In the genomic region with DNA sequence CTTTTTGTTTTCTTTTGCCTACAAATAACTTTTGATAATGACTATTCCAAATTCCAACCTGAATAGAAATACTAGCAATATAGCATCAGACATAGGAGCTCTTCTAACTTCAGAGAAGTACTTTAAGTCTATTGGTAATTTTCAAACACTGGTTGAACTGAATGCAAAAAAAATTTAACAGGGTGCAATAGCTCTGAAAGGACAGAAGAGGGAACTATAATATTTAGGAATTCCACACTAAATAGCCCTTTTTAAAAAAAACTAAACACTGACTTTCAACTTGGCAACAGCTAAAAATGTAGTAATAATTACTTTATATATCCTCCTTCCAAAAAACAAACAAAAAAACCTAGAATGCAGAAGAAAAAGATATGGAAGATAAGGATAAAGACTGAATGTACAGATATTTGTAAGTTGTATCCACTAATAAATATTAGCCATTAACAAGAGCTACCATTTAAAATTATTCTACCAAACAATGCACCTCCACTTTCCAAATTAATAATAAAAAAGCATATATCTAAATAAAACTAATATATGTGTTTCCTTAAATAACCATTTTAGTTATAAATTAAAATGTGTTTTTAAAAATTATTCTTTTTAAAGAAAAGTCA, we compare ENCODE assay signal across 8 cellular contexts.
DNase-seq lines count a peak whose midpoint lies in the region; ATAC-seq and TF ChIP-seq lines count a peak whose summit lies in the region.

No MANE protein-coding gene starts in this region.

- no peak overlapping the region for H3K18ac ChIP-seq in neuronal stem cell (ENCODE audit: low read length)

- POLR2A ChIA-PET in BJ (lab: Charles Lee): no interaction called here

- no peak for DNase-seq in BJ (ENCODE audit: low read depth)
- DNase-seq in HFFc6: peak; percentile 32
- DNase-seq in SW 1271 (lab: John Stamatoyannopoulos, UW): peak; percentile 2 to 26
- peak; percentile 3 for DNase-seq in globus pallidus (ENCODE audit: low spot score)
- DNase-seq in activated CD4-positive, CD25-positive, alpha-beta regulatory T cell (lab: John Stamatoyannopoulos, UW): no peak
- no peak for DNase-seq in foreskin melanocyte
- no peak for DNase-seq in neuronal stem cell (ENCODE audit: low spot score)
- DNase-seq in gastrocnemius medialis: no peak

- CTCF ChIA-PET in BJ (lab: Yijun Ruan, JAX): interaction anchor here (0.5 to 1.7 kb wide), 14 partner anchors 9 to 1534 kb away, joined by 3 to 17 read pairs (median 4); no protein-coding TSS in a partner anchor

- H3K9me3 ChIP-seq in neuronal stem cell (replicated peaks in 1 of 2; ENCODE audit: control insufficient read depth in 2 of 2, insufficient read depth in 1 of 2, low read depth in 1 of 2, low read length in 2 of 2) (no peaks in the 10 kb centered on the region), gastrocnemius medialis (no peaks in the 10 kb centered on the region)

- no peaks in the 10 kb centered on the region for H3K36me3 ChIP-seq in BJ (ENCODE audit: control insufficient read depth, insufficient read depth, low read length)
- H3K36me3 ChIP-seq in neuronal stem cell (replicated peaks in 1 of 2; ENCODE audit: control insufficient read depth in 2 of 2, insufficient read depth in 2 of 2, low read length in 2 of 2): no peaks in the 10 kb centered on the region
- no peaks in the 10 kb centered on the region for H3K36me3 ChIP-seq in gastrocnemius medialis

- no peak for TF ChIP-seq POLR2A in gastrocnemius medialis (IDR thresholded peaks at IDR 0.05)

- TF ChIP-seq CTCF in BJ (IDR thresholded peaks at IDR 0.05; ENCODE audit: insufficient read depth, low read depth, low read length) (peak; percentile 66), HFFc6 (IDR thresholded peaks at IDR 0.05) (peak; percentile 84), gastrocnemius medialis (IDR thresholded peaks at IDR 0.05 in 4 of 5, conservative IDR thresholded peaks at IDR 0.05 in 1 of 5) (peak in 2 of 5 experiments; percentile 15 to 38)

- H3K27ac ChIP-seq in neuronal stem cell (replicated peaks; ENCODE audit: low read length): no peak overlapping the region
- no peak overlapping the region for H3K27ac ChIP-seq in gastrocnemius medialis

- no peak overlapping the region for H2AFZ ChIP-seq in neuronal stem cell (ENCODE audit: low read length)

- H3K4me2 ChIP-seq in neuronal stem cell (ENCODE audit: insufficient read depth, low read length, poor library complexity, severe bottlenecking): no peak overlapping the region

- no peaks in the 10 kb centered on the region for H3K79me1 ChIP-seq in neuronal stem cell (ENCODE audit: low read depth, low read length)

- intact Hi-C loops in gastrocnemius medialis (cut with DNase I; ENCODE audit: low total_unique reads): no loop called here

- no peak overlapping the region for H3K27ac Mint-ChIP-seq in HFFc6

- no peak overlapping the region for H4K91ac ChIP-seq in neuronal stem cell (ENCODE audit: low read depth, low read length, poor library complexity)

- no peak overlapping the region for H2BK12ac ChIP-seq in neuronal stem cell (ENCODE audit: low read length)

- H3K4me3 ChIP-seq in BJ (ENCODE audit: low read depth, low read length) (no peak overlapping the region), neuronal stem cell (ENCODE audit: low read length in 2 of 2) (no peak overlapping the region), gastrocnemius medialis (no peak overlapping the region)

- in situ Hi-C loops in gastrocnemius medialis (cut with MboI; ENCODE audit: low sequenced_read_pairs in 4 of 4): no loop called here

- no peak overlapping the region for H3K4ac ChIP-seq in neuronal stem cell (ENCODE audit: low read length)

- no peaks in the 10 kb centered on the region for H3K9me3 Mint-ChIP-seq in HFFc6

- no peak overlapping the region for H3K14ac ChIP-seq in neuronal stem cell (ENCODE audit: low read length)

- ATAC-seq in gastrocnemius medialis: no peak

- H3K4me1 Mint-ChIP-seq in HFFc6 (ENCODE audit: low read depth): peaks cover 33% of the 10 kb centered on the region

- H3K36me3 Mint-ChIP-seq in HFFc6 (ENCODE audit: low read depth): no peaks in the 10 kb centered on the region

- H3K27me3 ChIP-seq in BJ (ENCODE audit: control insufficient read depth, insufficient read depth, low read length) (no peaks in the 10 kb centered on the region), neuronal stem cell (ENCODE audit: control insufficient read depth in 3 of 3, insufficient read depth in 3 of 3, low read depth in 1 of 3, low read length in 3 of 3) (no peaks in the 10 kb centered on the region), gastrocnemius medialis (no peaks in the 10 kb centered on the region)

- H3K4me3 Mint-ChIP-seq in HFFc6: no peak overlapping the region

- no peak overlapping the region for H2BK5ac ChIP-seq in neuronal stem cell (ENCODE audit: low read length)

- no peak overlapping the region for H4K8ac ChIP-seq in neuronal stem cell (ENCODE audit: low read depth, low read length)

- no peak overlapping the region for H3K23ac ChIP-seq in neuronal stem cell (ENCODE audit: low read depth, low read length, poor library complexity)

- no peaks in the 10 kb centered on the region for H3K27me3 Mint-ChIP-seq in HFFc6 (ENCODE audit: insufficient read depth)

- H3K4me1 ChIP-seq in neuronal stem cell (ENCODE audit: control insufficient read depth in 2 of 2, insufficient read depth in 1 of 2, low read depth in 1 of 2, low read length in 2 of 2) (no peaks in the 10 kb centered on the region), gastrocnemius medialis (no peaks in the 10 kb centered on the region)

- no peak overlapping the region for H2BK15ac ChIP-seq in neuronal stem cell (ENCODE audit: low read length)

- no peak overlapping the region for H2AK5ac ChIP-seq in neuronal stem cell (ENCODE audit: low read depth, low read length)

- H3K9ac ChIP-seq in neuronal stem cell (ENCODE audit: low read depth, low read length, poor library complexity): no peak overlapping the region

- no peak overlapping the region for H2BK120ac ChIP-seq in neuronal stem cell (ENCODE audit: low read depth, low read length)

Comparison
In these comparisons a context has a peak if more than half of its experiments do, and no peak if none do; other contexts are left out.
1. DNase-seq: peak in HFFc6 (single experiment), SW 1271 (2 of 2) and globus pallidus (single experiment); none in BJ (single experiment), activated CD4-positive, CD25-positive, alpha-beta regulatory T cell (0 of 4), foreskin melanocyte (single experiment), neuronal stem cell (single experiment) and gastrocnemius medialis (0 of 2).